Comparison of ENCODE assay signal across 9 cellular contexts in genomic region chr15:50307799-50308198, GRCh38. TPM values are rescaled to one million over a fixed set of nuclear protein-coding genes. Genes with fewer than 3 reads are reported as not detected.
"Had no signal": no experiment of that assay in that cellular context is flagged by ENCODE, and none has a peak within 500 bp of the region (broad histone marks: within the 10 kb centered on the region; RNA-seq: fewer than 3 reads in every experiment).

No MANE protein-coding gene starts in this region.

- H3K4me3 Mint-ChIP-seq: GM23338, H9, IgD-negative memory B cell had no signal

- H2AFZ ChIP-seq: GM23338 had no signal

- ATAC-seq: GM23338, HepG2 had no signal

- FAIRE-seq: H1, H54, HepG2 had no signal

- DNase-seq: H9, HCEC 1CT had no signal

- H3K4me1 Mint-ChIP-seq: GM23338, H9 had no signal

- H3K27ac ChIP-seq: HL-60 had no signal

- H3K4me2 ChIP-seq: GM23338 had no signal

- H3K27ac Mint-ChIP-seq: GM23338, H9, IgD-negative memory B cell had no signal

- H3K27me3 Mint-ChIP-seq: IgD-negative memory B cell had no signal

- H3K4me3 ChIP-seq: GM23338 had no signal

RNA-seq across cellular contexts. Expression of gene HDC, which starts 42.3 kb away (rescaled TPM):
- total RNA-seq: GM23338, H9, HepG2, HT1080 had no signal
- polyA plus RNA-seq: GM23338, HepG2, IgD-negative memory B cell had no signal
